In the genomic region with DNA sequence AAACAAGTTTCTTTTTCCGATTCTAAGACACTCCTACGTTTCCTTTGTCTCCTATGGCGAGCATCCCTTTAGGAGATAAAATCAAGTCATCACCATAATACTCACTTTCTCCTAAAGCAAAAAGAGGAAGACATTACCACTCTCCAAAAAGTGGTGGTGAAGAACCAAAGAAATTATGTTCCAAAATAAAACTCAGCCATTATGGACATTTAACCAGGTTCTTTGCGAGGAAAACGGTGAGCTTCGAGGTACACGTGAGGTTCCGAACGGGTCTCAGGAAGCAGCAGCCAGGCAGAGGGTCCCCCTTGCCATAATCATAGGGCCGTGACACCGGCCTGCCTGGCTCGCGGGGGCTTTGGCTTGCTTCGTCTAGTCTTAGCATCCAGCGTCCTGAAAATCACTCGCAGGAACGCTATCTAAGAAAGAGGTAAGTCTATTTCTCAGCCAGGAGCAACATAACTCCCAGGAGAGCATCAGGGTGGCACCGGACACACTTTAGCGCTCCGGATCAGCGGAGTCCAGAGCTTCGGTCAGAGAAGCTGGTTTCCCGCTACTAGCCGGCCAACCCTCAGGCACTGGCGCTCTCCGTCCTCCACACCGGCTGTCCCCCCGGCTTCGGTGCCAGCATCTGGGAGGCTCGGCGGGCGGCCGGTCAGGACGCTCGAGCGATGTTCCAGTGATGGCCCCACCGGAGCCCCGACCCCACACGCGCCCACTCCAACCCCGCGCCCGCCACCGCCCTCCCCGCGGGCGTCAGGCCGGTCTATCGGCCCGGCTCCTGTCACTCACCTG, we compare ENCODE assay signal across 8 cellular contexts. TPM values are rescaled to one million over a fixed set of nuclear protein-coding genes. Genes with fewer than 3 reads are reported as not detected.
DNase-seq lines count a peak whose midpoint lies in the region; ATAC-seq and TF ChIP-seq lines count a peak whose summit lies in the region.

No MANE protein-coding gene starts in this region.

- no peak for TF ChIP-seq EP300 in upper lobe of left lung (IDR thresholded peaks at IDR 0.05)

- peak; percentile 40 for ATAC-seq in GM19035 (IDR thresholded peaks at IDR 0.05; ENCODE audit: unreplicated experiment)
- ATAC-seq in HG03139 (IDR thresholded peaks at IDR 0.05; ENCODE audit: unreplicated experiment) = peak; percentile 40
- ATAC-seq in upper lobe of left lung (ENCODE audit: low FRiP score in 2 of 2) = peak; percentile 0 to 67

- peaks cover 8% of the 10 kb centered on the region for H3K4me1 ChIP-seq in mesodermal cell (ENCODE audit: control insufficient read depth, insufficient read depth, low read length, poor library complexity, severe bottlenecking)
- H3K4me1 ChIP-seq in upper lobe of left lung = peaks cover 32 to 54% (median 36%) of the 10 kb centered on the region in 4 donors

- H3K9me3 ChIP-seq in mesodermal cell (ENCODE audit: control insufficient read depth, low read length) (no peaks in the 10 kb centered on the region), upper lobe of left lung (no peaks in the 10 kb centered on the region)

- DNase-seq in T-helper 1 cell (peak in 3 of 5 donors; percentile 20 to 29 (median 23)), upper lobe of left lung (peak in 1 of 2 donors; percentile 35), HuH-7.5 (ENCODE audit: low spot score) (no peak)
- peak; percentile 37 for DNase-seq in effector CD8-positive, alpha-beta T cell (lab: John Stamatoyannopoulos, UW)

- no peak for TF ChIP-seq POLR2A in upper lobe of left lung (IDR thresholded peaks at IDR 0.05)

- TF ChIP-seq CTCF in C4-2B (conservative IDR thresholded peaks at IDR 0.05) (no peak), upper lobe of left lung (IDR thresholded peaks at IDR 0.05) (no peak)

- no peaks in the 10 kb centered on the region for H3K27me3 ChIP-seq in upper lobe of left lung

- H3K36me3 ChIP-seq in mesodermal cell (ENCODE audit: control insufficient read depth, insufficient read depth, low read length) (peaks cover 36% of the 10 kb centered on the region), upper lobe of left lung (peaks cover 0 to 26% (median 9%) of the 10 kb centered on the region in 4 donors)

- H3K27ac ChIP-seq in C4-2B (peak overlapping the region; percentile 82), mesodermal cell (ENCODE audit: low read depth, low read length, severe bottlenecking) (peak overlapping the region; percentile 74), upper lobe of left lung (peak overlapping the region; percentile 93 to 99 (median 96))

- H3K4me3 ChIP-seq in mesodermal cell (ENCODE audit: extremely low read depth, insufficient read depth, low read length, poor library complexity, severe bottlenecking) (peak overlapping the region; percentile 89), upper lobe of left lung (peak overlapping the region; percentile 87 to 96 (median 88))

- WGBS in mesodermal cell (ENCODE audit: insufficient coverage in 2 of 2), 2 experiments = 6 to 8% methylated on average over 45 to 50 of the region's 50 CpGs
- 2 to 3% methylated on average over 15 to 32 of the region's 50 CpGs for WGBS in upper lobe of left lung, 2 donors

RNA-seq across cellular contexts. Expression of a gene that starts 0.6 kb away (rescaled TPM):
- polyA plus RNA-seq in mesodermal cell (2013, experiment 1 of 2) = 34.9 TPM
- 30.8 TPM for polyA plus RNA-seq in mesodermal cell (2013, experiment 2 of 2)
- 10 to 100 TPM; 42.0 to 63.9 (median 49.7) TPM for total RNA-seq in upper lobe of left lung

RNA-seq across cellular contexts. Expression of a gene that starts 13.9 kb away (rescaled TPM):
- polyA plus RNA-seq in mesodermal cell (2013, experiment 1 of 2) = not detected
- not detected for polyA plus RNA-seq in mesodermal cell (2013, experiment 2 of 2)
- 10 to 100 TPM in 1 of 6 donors, 1 to 10 TPM in 4, under 1 TPM in 1; 0.66 to 21.9 (median 7.0) TPM for total RNA-seq in upper lobe of left lung

RNA-seq across cellular contexts. Expression of a gene that starts 17.3 kb away (rescaled TPM):
- polyA plus RNA-seq in mesodermal cell (2013, experiment 1 of 2) = 17.4 TPM
- 14.4 TPM for polyA plus RNA-seq in mesodermal cell (2013, experiment 2 of 2)
- total RNA-seq in upper lobe of left lung = 10 to 100 TPM in 2 of 6 donors, 1 to 10 TPM in 4; 5.0 to 13.6 (median 7.4) TPM

RNA-seq across cellular contexts. Expression of a gene that starts 28.0 kb away (rescaled TPM):
- 4.5 TPM for polyA plus RNA-seq in mesodermal cell (2013, experiment 1 of 2)
- polyA plus RNA-seq in mesodermal cell (2013, experiment 2 of 2) = 4.2 TPM
- 100 to 1,000 TPM in 4 of 6 donors, 10 to 100 TPM in 2; 58.8 to 330 (median 118) TPM for total RNA-seq in upper lobe of left lung
